3 cellular contexts compared by ENCODE assay signal in genomic region chr1:215551806-215552205, GRCh38.
"Had no signal": no experiment of that assay in that cellular context is flagged by ENCODE, and none has a peak within 500 bp of the region (broad histone marks: within the 10 kb centered on the region; RNA-seq: fewer than 3 reads in every experiment).

No MANE protein-coding gene starts in this region.

- DNase-seq: GDM1, GF-D8 had no signal

- H3K4me3 ChIP-seq: GM12878 had no signal

- ATAC-seq: GM12878 had no signal
